Comparison of ENCODE assay signal across 26 cellular contexts in genomic region chr2:100279586-100280534, GRCh38. TPM values are rescaled to one million over a fixed set of nuclear protein-coding genes. Genes with fewer than 3 reads are reported as not detected.
DNase-seq lines count a peak whose midpoint lies in the region; FAIRE-seq and TF ChIP-seq lines count a peak whose summit lies in the region.
"Had no signal": no experiment of that assay in that cellular context is flagged by ENCODE, and none has a peak within 500 bp of the region (broad histone marks: within the 10 kb centered on the region; RNA-seq: fewer than 3 reads in every experiment).

No MANE protein-coding gene starts in this region.

- H3K4me1 ChIP-seq in adrenal gland (replicated peaks in 1 of 2) (peaks cover 17 to 42% of the 10 kb centered on the region in 2 donors), H1 (replicated peaks in 1 of 4; ENCODE audit: control insufficient read depth in 3 of 4, insufficient read depth in 4 of 4, low read length in 3 of 4) (peaks cover 0 to 10% (median 7%) of the 10 kb centered on the region in 4 experiments; a peak in 4 of 7 replicates), trophoblast cell (ENCODE audit: control insufficient read depth in 1 of 2, insufficient read depth in 2 of 2, low read length in 2 of 2) (no peaks in the 10 kb centered on the region), spleen (no peaks in the 10 kb centered on the region)
- H3K4me1 ChIP-seq: BLaER1 treated with 17β-estradiol and CSF1 and Interleukin-3, amounts not matched to agents 10 nM and 100 nM; SJCRH30 had no signal

- H3K27ac Mint-ChIP-seq in Calu3 (ENCODE audit: unreplicated experiment), result peak overlapping the region; percentile 27
- H3K27ac Mint-ChIP-seq: CD4-positive, alpha-beta T cell had no signal

- DNase-seq in Calu3 (no peak), adrenal gland (peak in 3 of 7 donors; percentile 15 to 52 (median 18)), H1 (ENCODE audit: low read depth in 1 of 2, low spot score in 2 of 2) (peak in 1 of 2 experiments; percentile 37), trophoblast cell (no peak), putamen (ENCODE audit: low spot score) (no peak), GM10266 (ENCODE audit: extremely low spot score) (no peak), spleen (no peak), NCI-H2081 (lab: John Stamatoyannopoulos, UW) (no peak)
- DNase-seq: AML-193; CD4-positive, alpha-beta T cell; DMS53; GM23248; NCI-H1105; NCI-H146; NCI-H1930; NCI-H446 treated with DMSO at 0.1 percent for 48 hours; NCI-H526; NCI-H82; PC-3; SJCRH30 had no signal

- H3K56ac ChIP-seq in H1 (replicated peaks; ENCODE audit: insufficient read length, low read depth, low read length), result no peak overlapping the region

- H3K4me1 Mint-ChIP-seq in Calu3 (ENCODE audit: low read depth, unreplicated experiment), result peaks cover 15% of the 10 kb centered on the region

- H4K5ac ChIP-seq in H1 (ENCODE audit: insufficient read length, low read depth, low read length), result no peak overlapping the region

- H4K91ac ChIP-seq in H1 (replicated peaks; ENCODE audit: insufficient read length, low read length) (no peak overlapping the region), trophoblast cell (ENCODE audit: low read depth, low read length) (no peak overlapping the region)

- POLR2A ChIA-PET in H1 (lab: Charles Lee; ENCODE audit: partially characterized antibody), result no interaction called here

- H3K4ac ChIP-seq in H1 (replicated peaks; ENCODE audit: insufficient read length, low read depth, low read length) (no peak overlapping the region), trophoblast cell (ENCODE audit: low read depth, low read length) (no peak overlapping the region)

- CTCF ChIA-PET in Calu3 (lab: Charles Lee) (no interaction called here), H1 (lab: Charles Lee; ENCODE audit: partially characterized antibody) (interaction anchor here (0.8 to 10.0 kb wide), 2 partner anchors 14 to 18 kb away, joined by 4 to 103 read pairs; no protein-coding TSS in a partner anchor)

- H3K36me3 ChIP-seq in adrenal gland (replicated peaks in 1 of 2) (peaks cover 0 to 7% of the 10 kb centered on the region in 2 donors), H1 (ENCODE audit: control insufficient read depth in 2 of 4, insufficient read depth in 4 of 4, low read length in 3 of 4) (no peaks in the 10 kb centered on the region), trophoblast cell (ENCODE audit: control insufficient read depth in 1 of 2, insufficient read depth in 2 of 2, low read length in 2 of 2) (no peaks in the 10 kb centered on the region), spleen (no peaks in the 10 kb centered on the region)
- H3K36me3 ChIP-seq: BLaER1 treated with 17β-estradiol and CSF1 and Interleukin-3, amounts not matched to agents 10 nM and 100 nM; SJCRH30 had no signal

- H3K9me3 ChIP-seq in adrenal gland (replicated peaks in 1 of 3), result no peaks in the 10 kb centered on the region
- H3K9me3 ChIP-seq in H1 (ENCODE audit: insufficient read depth in 2 of 2, low read depth in 1 of 2, low read length in 1 of 2), result no peaks in the 10 kb centered on the region
- no peaks in the 10 kb centered on the region for H3K9me3 ChIP-seq in trophoblast cell (ENCODE audit: insufficient read depth, low read depth, low read length)
- no peaks in the 10 kb centered on the region for H3K9me3 ChIP-seq in spleen
- H3K9me3 ChIP-seq: BLaER1 treated with 17β-estradiol and CSF1 and Interleukin-3, amounts not matched to agents 10 nM and 100 nM; SJCRH30 had no signal

- 84 to 89% (median 87%) methylated on average over 17 of the region's 17 CpGs for WGBS in adrenal gland, 4 donors
- 81% methylated on average over 17 of the region's 17 CpGs; no CpG with 5 or more reads in 1 of the 2 experiments for WGBS in H1 (ENCODE audit: extremely low coverage in 1 of 2, insufficient coverage in 1 of 2, insufficient read length in 1 of 2, insufficient replicate concordance in 2 of 2, low coverage in 1 of 2, low lambda C conversion rate in 2 of 2, missing lambda C conversion rate in 1 of 2), 2 experiments
- no CpG with 5 or more reads among the region's 17 CpGs for WGBS in trophoblast cell (ENCODE audit: extremely low coverage, insufficient coverage, insufficient read length)
- WGBS in spleen, 5 donors, result 80 to 89% (median 86%) methylated on average over 17 of the region's 17 CpGs

- no peak for TF ChIP-seq EP300 in H1 (IDR thresholded peaks at IDR 0.05; ENCODE audit: borderline replicate concordance in 1 of 2, low read depth in 2 of 2, low read length in 2 of 2)

- H3K23ac ChIP-seq in H1 (ENCODE audit: insufficient read length) (no peak overlapping the region), trophoblast cell (ENCODE audit: low read length) (no peak overlapping the region)

- H3K79me2 ChIP-seq in H1 (ENCODE audit: control insufficient read depth in 1 of 2, insufficient read depth in 2 of 2, low read length in 2 of 2), result no peaks in the 10 kb centered on the region
- no peaks in the 10 kb centered on the region for H3K79me2 ChIP-seq in trophoblast cell (ENCODE audit: control insufficient read depth, insufficient read depth, low read length, poor library complexity)

- TF ChIP-seq RAD21 in H1 (IDR thresholded peaks at IDR 0.05 in 1 of 2, conservative IDR thresholded peaks at IDR 0.05 in 1 of 2; ENCODE audit: low read depth in 2 of 2, low read length in 2 of 2), result no peak

- H2AFZ ChIP-seq in H1 (ENCODE audit: low read length) (0 out of 2 replicates have a peak overlapping the region, but pooled peaks have one; percentile 40), trophoblast cell (ENCODE audit: insufficient read depth, low read length, poor library complexity) (no peak overlapping the region)
- H2AFZ ChIP-seq: GM23248 had no signal

- no peak overlapping the region for H2BK15ac ChIP-seq in H1 (ENCODE audit: low read length)

- no TSS peak for BruUV-seq in Calu3 (replicated peaks; lab: Mats Ljungman, UMichigan)

- H4K20me1 ChIP-seq in H1 (replicated peaks in 1 of 2; ENCODE audit: control insufficient read depth in 1 of 2, insufficient read depth in 2 of 2, low read length in 2 of 2), result no peaks in the 10 kb centered on the region
- H4K20me1 ChIP-seq: BLaER1 treated with 17β-estradiol and CSF1 and Interleukin-3, amounts not matched to agents 10 nM and 100 nM had no signal

- H2BK12ac ChIP-seq in H1 (ENCODE audit: low read depth, low read length), result peak overlapping the region; percentile 43; the same call in 1 of the 2 replicates
- peak overlapping the region; percentile 34 for H2BK12ac ChIP-seq in trophoblast cell (ENCODE audit: low read length)

- no peaks in the 10 kb centered on the region for H3K23me2 ChIP-seq in H1 (ENCODE audit: low read depth, low read length)

- H3K79me1 ChIP-seq in H1 (ENCODE audit: low read depth, low read length), result no peaks in the 10 kb centered on the region
- H3K79me1 ChIP-seq in trophoblast cell (ENCODE audit: low read length), result peaks cover 3% of the 10 kb centered on the region

- TF ChIP-seq CTCF in Calu3 (IDR thresholded peaks at IDR 0.05; ENCODE audit: unreplicated experiment), result no peak
- TF ChIP-seq CTCF in adrenal gland (IDR thresholded peaks at IDR 0.05), result no peak
- TF ChIP-seq CTCF in H1 (IDR thresholded peaks at IDR 0.05; ENCODE audit: control extremely low read depth in 1 of 3, insufficient read depth in 1 of 3, low read depth in 1 of 3, low read length in 3 of 3), result no peak
- TF ChIP-seq CTCF in GM10266 (IDR thresholded peaks at IDR 0.05; ENCODE audit: control insufficient read depth, insufficient read depth, low read depth, missing control alignments), result no peak
- no peak for TF ChIP-seq CTCF in spleen (IDR thresholded peaks at IDR 0.05 in 8 of 11, conservative IDR thresholded peaks at IDR 0.05 in 3 of 11)

- H3K27me3 Mint-ChIP-seq in Calu3 (ENCODE audit: unreplicated experiment), result no peaks in the 10 kb centered on the region

- H3K9me3 Mint-ChIP-seq in Calu3 (ENCODE audit: low read depth, unreplicated experiment), result no peaks in the 10 kb centered on the region
- H3K9me3 Mint-ChIP-seq: CD4-positive, alpha-beta T cell had no signal

- H2BK5ac ChIP-seq in H1 (ENCODE audit: low read depth, low read length) (no peak overlapping the region), trophoblast cell (ENCODE audit: low read depth, low read length, poor library complexity) (no peak overlapping the region)

- H3K27me3 ChIP-seq in adrenal gland (no peaks in the 10 kb centered on the region), H1 (replicated peaks in 1 of 4; ENCODE audit: control insufficient read depth in 3 of 4, extremely low read depth in 1 of 4, insufficient read depth in 3 of 4, low read length in 3 of 4) (no peaks in the 10 kb centered on the region), trophoblast cell (ENCODE audit: insufficient read depth, low read length) (no peaks in the 10 kb centered on the region), spleen (replicated peaks in 1 of 7) (peaks cover 0 to 6% (median 0%) of the 10 kb centered on the region in 7 donors)
- H3K27me3 ChIP-seq: BLaER1 treated with 17β-estradiol and CSF1 and Interleukin-3, amounts not matched to agents 10 nM and 100 nM had no signal

- peak overlapping the region; percentile 66; the same call in 1 of the 2 replicates for H2BK20ac ChIP-seq in H1 (ENCODE audit: low read length)

- peak overlapping the region; percentile 16 to 89 (median 47) for H3K27ac ChIP-seq in adrenal gland
- H3K27ac ChIP-seq in H1 (ENCODE audit: low read depth, low read length), result no peak overlapping the region
- H3K27ac ChIP-seq in trophoblast cell (ENCODE audit: low read depth, low read length), result no peak overlapping the region
- peak overlapping the region in 2 of 8 donors; percentile 56 to 69 for H3K27ac ChIP-seq in spleen
- H3K27ac ChIP-seq: BLaER1 treated with 17β-estradiol and CSF1 and Interleukin-3, amounts not matched to agents 10 nM and 100 nM; GM23248; SJCRH30 had no signal

- H3K9ac ChIP-seq in H1 (replicated peaks in 1 of 4; ENCODE audit: extremely low read depth in 1 of 4, low read depth in 3 of 4, low read length in 3 of 4), result no peak overlapping the region
- no peak overlapping the region for H3K9ac ChIP-seq in trophoblast cell (ENCODE audit: low read length)
- H3K9ac ChIP-seq: BLaER1 treated with 17β-estradiol and CSF1 and Interleukin-3, amounts not matched to agents 10 nM and 100 nM; GM23248 had no signal

- no peak overlapping the region for H3K4me3 Mint-ChIP-seq in Calu3 (ENCODE audit: low read depth, unreplicated experiment)
- H3K4me3 Mint-ChIP-seq: CD4-positive, alpha-beta T cell had no signal

- no peak overlapping the region for H2AK5ac ChIP-seq in H1 (ENCODE audit: low read depth, low read length)
- H2AK5ac ChIP-seq in trophoblast cell (ENCODE audit: low read length), result no peak overlapping the region

- FAIRE-seq in H1 (lab: Jason Lieb, UNC), result no peak
- FAIRE-seq: A204.1, HepG2 had no signal

- H3K4me2 ChIP-seq in H1 (ENCODE audit: insufficient read depth in 1 of 2, low read depth in 2 of 2, low read length in 2 of 2) (no peak overlapping the region), trophoblast cell (ENCODE audit: low read length) (no peak overlapping the region)
- H3K4me2 ChIP-seq: BLaER1 treated with 17β-estradiol and CSF1 and Interleukin-3, amounts not matched to agents 10 nM and 100 nM had no signal

- peak overlapping the region; percentile 44; the same call in 1 of the 2 replicates for H3K18ac ChIP-seq in H1 (ENCODE audit: extremely low read depth, low read length)
- H3K18ac ChIP-seq in trophoblast cell (ENCODE audit: low read length), result no peak overlapping the region

- no peak overlapping the region for H4K8ac ChIP-seq in H1 (ENCODE audit: extremely low read depth, insufficient read depth, low read length)
- peak overlapping the region; percentile 23 for H4K8ac ChIP-seq in trophoblast cell (ENCODE audit: low read depth, low read length)

- H2BK120ac ChIP-seq in H1 (replicated peaks; ENCODE audit: low read depth, low read length) (no peak overlapping the region), trophoblast cell (ENCODE audit: insufficient read depth, low read length, poor library complexity) (no peak overlapping the region)

- H3K4me3 ChIP-seq in adrenal gland (no peak overlapping the region), H1 (ENCODE audit: extremely low read depth in 1 of 4, insufficient read depth in 2 of 4, low read depth in 3 of 4, low read length in 4 of 4) (no peak overlapping the region), trophoblast cell (ENCODE audit: low read depth, low read length) (no peak overlapping the region), spleen (no peak overlapping the region)
- H3K4me3 ChIP-seq: BLaER1 treated with 17β-estradiol and CSF1 and Interleukin-3, amounts not matched to agents 10 nM and 100 nM; GM23248; SJCRH30 had no signal

- H3K36me3 Mint-ChIP-seq in Calu3 (ENCODE audit: insufficient read depth, unreplicated experiment), result peaks cover 31% of the 10 kb centered on the region

- TF ChIP-seq POLR2A in adrenal gland (IDR thresholded peaks at IDR 0.05), result no peak
- no peak for TF ChIP-seq POLR2A in H1 (IDR thresholded peaks at IDR 0.05; ENCODE audit: control extremely low read depth in 1 of 2, low read depth in 2 of 2, low read length in 2 of 2)
- no peak for TF ChIP-seq POLR2A in spleen (IDR thresholded peaks at IDR 0.05)

- H3K14ac ChIP-seq in H1 (ENCODE audit: insufficient read length), result no peak overlapping the region
- peak overlapping the region; percentile 32 for H3K14ac ChIP-seq in trophoblast cell (ENCODE audit: low read length)

- no peak overlapping the region for H4K12ac ChIP-seq in trophoblast cell (ENCODE audit: low read depth, low read length)

- intact Hi-C loops in Calu3 (cut with micrococcal nuclease; ENCODE audit: unreplicated experiment), result no loop called here
- intact Hi-C loops in adrenal gland (cut with DNase I), result no loop called here
- intact Hi-C loops in spleen (cut with DNase I; ENCODE audit: low total_unique reads), result no loop called here

RNA-seq across cellular contexts. Expression of gene LONRF2, which starts 42.4 kb away (rescaled TPM):
- total RNA-seq in Calu3 (2022), result 8.7 and 9.7 TPM in 2 replicates
- 100 to 1,000 TPM in 1 of 8 donors, 10 to 100 TPM in 7; 30.5 to 110 (median 61.9) TPM for total RNA-seq in adrenal gland
- 10 to 100 TPM in 1 of 3 donors, 1 to 10 TPM in 2; 8.1 to 32.5 (median 8.4) TPM for polyA plus RNA-seq in adrenal gland
- total RNA-seq in H1 (2021; fragmentation: NEBNext Ultra II Directional; extraction: Animal tissue kit (Norgen Biotek cat#: 25700)), result 0.42 and 0.74 TPM in 2 replicates
- polyA plus RNA-seq in H1 (2011; rRNA removed), result 0.22 and 0.24 TPM in 2 replicates
- 0.28 TPM for polyA plus RNA-seq in H1 (2011; cell fraction: cytosol; rRNA removed)
- 0.48 TPM for polyA plus RNA-seq in H1 (2011; cell fraction: nucleus; rRNA removed)
- 0.30 to 0.43 TPM (median 0.36 TPM) in 4 replicates for polyA plus RNA-seq in H1 (2012, experiment 1 of 2)
- 0.12 TPM for polyA plus RNA-seq in H1 (2012, experiment 2 of 2)
- 0.16 TPM for polyA plus RNA-seq in H1 (2013, experiment 1 of 2)
- 0.18 TPM for polyA plus RNA-seq in H1 (2013, experiment 2 of 2)
- polyA minus RNA-seq in H1 (2011; rRNA and poly(A)+ RNA removed), result 0.91 and 2.0 TPM in 2 replicates
- 0.59 TPM for polyA minus RNA-seq in H1 (2011; cell fraction: cytosol; rRNA and poly(A)+ RNA removed)
- 0.80 TPM for polyA minus RNA-seq in H1 (2011; cell fraction: nucleus; rRNA and poly(A)+ RNA removed)
- 1.8 and 2.0 TPM in 2 replicates for polyA plus RNA-seq in trophoblast cell (2013)
- 1 to 10 TPM; 1.1 to 4.9 (median 2.3) TPM for total RNA-seq in spleen
- polyA plus RNA-seq in spleen, result under 1 TPM; 0.11 to 0.26 (median 0.17) TPM
- total RNA-seq: G401, HepG2, LHCN-M2, MCF 10A, SJCRH30 had no signal
- polyA plus RNA-seq: GM23248, HepG2 had no signal

Comparison
In these comparisons a context has a peak if more than half of its experiments do, and no peak if none do; other contexts are left out.
1. H3K27ac ChIP-seq: peak in adrenal gland (5 of 5); none in H1 (single experiment) and trophoblast cell (single experiment).